Comparison of ENCODE assay signal across 24 cellular contexts in genomic region chr15:54312528-54312927, GRCh38.
"Had no signal": no experiment of that assay in that cellular context is flagged by ENCODE, and none has a peak within 500 bp of the region (broad histone marks: within the 10 kb centered on the region; RNA-seq: fewer than 3 reads in every experiment).

No MANE protein-coding gene starts in this region.

- H3K27me3 ChIP-seq: hepatocyte, ovary, right atrium auricular region, right lobe of liver, tibial nerve, uterus had no signal

- H3K27ac ChIP-seq: hepatocyte, left ventricle myocardium inferior, ovary, right atrium auricular region, right lobe of liver, tibial nerve, uterus had no signal

- H3K36me3 Mint-ChIP-seq: naive thymus-derived CD4-positive, alpha-beta T cell; natural killer cell treated with Interleukin-12 subunit alpha and Interleukin-12 subunit beta and Interleukin-15 and Interleukin-18, amount 100 ng/mL, for 72 hours; stimulated activated memory B cell treated with anti-CD40 and anti-IgM and Interleukin-4, amounts not matched to agents 10 μg/mL and 1 μg/mL and 100 μg/mL, for 72 hours; type B pancreatic cell had no signal

- H3K9me3 Mint-ChIP-seq: stimulated activated naive CD8-positive, alpha-beta T cell treated with anti-CD3 and anti-CD28 coated beads, Interleukin-15, amount 100 ng/mL, for 72 hours; type B pancreatic cell had no signal

- H3K4me2 ChIP-seq: hepatocyte, smooth muscle cell had no signal

- H3K4me3 ChIP-seq: hepatocyte, left ventricle myocardium inferior, lung, mucosa of descending colon, ovary, right atrium auricular region, right lobe of liver, smooth muscle cell, tibial nerve, uterus had no signal

- H3K4me3 Mint-ChIP-seq: naive thymus-derived CD4-positive, alpha-beta T cell; natural killer cell treated with Interleukin-12 subunit alpha and Interleukin-12 subunit beta and Interleukin-15 and Interleukin-18, amount 100 ng/mL, for 72 hours; stimulated activated memory B cell treated with anti-CD40 and anti-IgM and Interleukin-4, amounts not matched to agents 10 μg/mL and 1 μg/mL and 100 μg/mL, for 72 hours; stimulated activated naive CD8-positive, alpha-beta T cell treated with anti-CD3 and anti-CD28 coated beads, Interleukin-15, amount 100 ng/mL, for 72 hours; type B pancreatic cell had no signal

- H3K79me2 ChIP-seq: hepatocyte had no signal

- H3K27me3 Mint-ChIP-seq: naive thymus-derived CD4-positive, alpha-beta T cell; natural killer cell treated with Interleukin-12 subunit alpha and Interleukin-12 subunit beta and Interleukin-15 and Interleukin-18, amount 100 ng/mL, for 72 hours; progenitor cell of endocrine pancreas; stimulated activated memory B cell treated with anti-CD40 and anti-IgM and Interleukin-4, amounts not matched to agents 10 μg/mL and 1 μg/mL and 100 μg/mL, for 72 hours; type B pancreatic cell had no signal

- H3K27ac Mint-ChIP-seq: naive thymus-derived CD4-positive, alpha-beta T cell; natural killer cell treated with Interleukin-12 subunit alpha and Interleukin-12 subunit beta and Interleukin-15 and Interleukin-18, amount 100 ng/mL, for 72 hours; progenitor cell of endocrine pancreas; stimulated activated memory B cell treated with anti-CD40 and anti-IgM and Interleukin-4, amounts not matched to agents 10 μg/mL and 1 μg/mL and 100 μg/mL, for 72 hours; stimulated activated naive CD8-positive, alpha-beta T cell treated with anti-CD3 and anti-CD28 coated beads, Interleukin-15, amount 100 ng/mL, for 72 hours; type B pancreatic cell had no signal

- H3K4me1 ChIP-seq: left ventricle myocardium inferior, right atrium auricular region, right lobe of liver, tibial nerve, uterus had no signal

- H3K4me1 Mint-ChIP-seq: naive thymus-derived CD4-positive, alpha-beta T cell; stimulated activated memory B cell treated with anti-CD40 and anti-IgM and Interleukin-4, amounts not matched to agents 10 μg/mL and 1 μg/mL and 100 μg/mL, for 72 hours; stimulated activated naive CD8-positive, alpha-beta T cell treated with anti-CD3 and anti-CD28 coated beads, Interleukin-15, amount 100 ng/mL, for 72 hours had no signal

- DNase-seq: islet precursor cell; left ventricle myocardium inferior; midbrain; mucosa of descending colon; naive thymus-derived CD4-positive, alpha-beta T cell; ovary; right lobe of liver; stimulated activated CD4-positive, alpha-beta T cell treated with anti-CD3 and anti-CD28 coated beads, Interleukin-1b, Interleukin-23, amount 100 ng/mL, for 48 hours; stimulated activated CD4-positive, alpha-beta T cell treated with anti-CD3 and anti-CD28 coated beads, Interleukin-2, amount 100 ng/mL, for 48 hours; stimulated activated CD4-positive, alpha-beta T cell treated with anti-CD3 and anti-CD28 coated beads, Interleukin-4, amount 100 ng/mL, for 4 hours; stimulated activated CD8-positive, alpha-beta memory T cell treated with anti-CD3 and anti-CD28 coated beads, Interleukin-4, amount 100 ng/mL, for 48 hours; stimulated activated naive CD4-positive, alpha-beta T cell treated with Interleukin-2 at 50 U/mL for 16 hours; stimulated activated naive CD8-positive, alpha-beta T cell treated with anti-CD3 and anti-CD28 coated beads, Interleukin-15, amount 100 ng/mL, for 72 hours; substantia nigra; uterus had no signal

- H3K36me3 ChIP-seq: left ventricle myocardium inferior, ovary, right atrium auricular region, right lobe of liver, tibial nerve, uterus had no signal

- ATAC-seq: mucosa of descending colon; naive thymus-derived CD4-positive, alpha-beta T cell; natural killer cell treated with Interleukin-12 subunit alpha and Interleukin-12 subunit beta and Interleukin-15 and Interleukin-18, amount 100 ng/mL, for 72 hours; right lobe of liver; stimulated activated memory B cell treated with anti-CD40 and anti-IgM and Interleukin-4, amounts not matched to agents 10 μg/mL and 1 μg/mL and 100 μg/mL, for 72 hours; stimulated activated naive CD8-positive, alpha-beta T cell treated with anti-CD3 and anti-CD28 coated beads, Interleukin-15, amount 100 ng/mL, for 72 hours had no signal
